Comparison of ENCODE assay signal across 8 cellular contexts in the genomic region with DNA sequence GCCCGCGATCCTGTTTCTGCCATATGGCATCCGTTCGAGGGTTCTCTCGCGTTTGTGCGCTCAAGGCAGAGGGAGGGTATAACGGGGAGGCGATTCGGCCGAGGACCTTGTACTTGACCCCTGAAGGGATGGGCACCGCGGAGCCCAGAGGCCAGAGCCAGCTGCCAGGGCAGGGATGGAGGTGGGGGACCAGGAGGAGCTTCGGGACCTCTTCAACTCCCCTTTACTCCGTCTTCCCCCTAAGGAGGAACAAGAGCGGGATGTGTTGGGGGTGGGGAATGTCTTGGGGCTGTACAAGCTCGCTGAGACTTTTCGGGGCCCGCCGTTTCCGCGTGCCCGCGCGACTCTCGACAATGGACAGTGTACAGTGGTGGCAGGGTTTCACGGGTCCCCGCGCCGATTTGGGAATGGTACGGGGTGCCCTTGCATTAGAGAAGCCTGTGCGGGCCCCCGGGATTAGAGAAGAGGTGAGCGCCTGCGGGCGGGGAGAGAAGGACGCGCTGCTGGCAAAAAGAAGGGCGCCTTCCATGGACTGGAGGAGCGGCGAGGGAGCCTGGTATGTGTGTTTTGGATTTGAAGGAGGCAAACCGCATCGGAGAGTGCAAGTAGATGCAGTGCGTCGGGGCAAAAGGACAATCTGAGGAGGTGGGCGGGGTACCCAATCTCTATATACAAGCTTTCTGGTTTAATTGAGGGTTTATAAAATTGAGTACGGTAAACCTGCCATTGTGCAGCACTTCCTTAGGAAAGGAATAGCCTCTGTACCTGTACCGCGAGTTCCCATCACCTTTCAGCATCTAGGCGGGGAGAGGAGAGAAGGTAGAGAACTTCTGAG. TPM values are rescaled to one million over a fixed set of nuclear protein-coding genes. Genes with fewer than 3 reads are reported as not detected.
DNase-seq lines count a peak whose midpoint lies in the region; ATAC-seq, FAIRE-seq and TF ChIP-seq lines count a peak whose summit lies in the region.

No MANE protein-coding gene starts in this region.

- peaks cover 14% of the 10 kb centered on the region for H3K4me1 Mint-ChIP-seq in activated CD4-positive, alpha-beta T cell treated with anti-CD3 and anti-CD28 coated beads for 36 hours

- TF ChIP-seq CTCF in RWPE1 (conservative IDR thresholded peaks at IDR 0.05; ENCODE audit: low read depth) (no peak), omental fat pad (IDR thresholded peaks at IDR 0.05) (no peak)

- H3K27ac Mint-ChIP-seq in activated CD4-positive, alpha-beta T cell treated with anti-CD3 and anti-CD28 coated beads for 36 hours = no peak overlapping the region

- peak; percentile 24 for ATAC-seq in activated CD4-positive, alpha-beta T cell treated with anti-CD3 and anti-CD28 coated beads for 36 hours
- ATAC-seq in esophagus mucosa (peak; percentile 42), omental fat pad (ENCODE audit: low FRiP score) (peak; percentile 28), HG02885 (IDR thresholded peaks at IDR 0.05; ENCODE audit: poor library complexity, unreplicated experiment) (no peak)

- peaks cover 38% of the 10 kb centered on the region for H3K27me3 Mint-ChIP-seq in activated CD4-positive, alpha-beta T cell treated with anti-CD3 and anti-CD28 coated beads for 36 hours

- intact Hi-C loops in activated CD4-positive, alpha-beta T cell treated with anti-CD3 and anti-CD28 coated beads for 36 hours (cut with DNase I, micrococcal nuclease) = no loop called here

- CTCF ChIA-PET in activated CD4-positive, alpha-beta T cell treated with anti-CD3 and anti-CD28 coated beads for 36 hours (lab: Charles Lee) = interaction anchor here (0.6 kb wide), 1 partner anchor 695 kb away, joined by 3 read pairs; no protein-coding TSS in a partner anchor
- CTCF ChIA-PET in RWPE1 (lab: Yijun Ruan, JAX) = interaction anchor here (0.7 kb wide), 1 partner anchor 80 kb away, joined by 3 read pairs; no protein-coding TSS in a partner anchor

- no peak for TF ChIP-seq POLR2A in GM12892 (IDR thresholded peaks at IDR 0.05; ENCODE audit: low read depth, low read length)

- H3K9me3 Mint-ChIP-seq in activated CD4-positive, alpha-beta T cell treated with anti-CD3 and anti-CD28 coated beads for 36 hours (ENCODE audit: low read depth) = no peaks in the 10 kb centered on the region

- H3K27ac ChIP-seq in RWPE1 = no peak overlapping the region

- peak overlapping the region; percentile 50 for H3K4me3 Mint-ChIP-seq in activated CD4-positive, alpha-beta T cell treated with anti-CD3 and anti-CD28 coated beads for 36 hours

- POLR2A ChIA-PET in activated CD4-positive, alpha-beta T cell treated with anti-CD3 and anti-CD28 coated beads for 36 hours (lab: Charles Lee) = no interaction called here
- POLR2A ChIA-PET in RWPE1 (lab: Yijun Ruan, JAX; ENCODE audit: low non-redundant PET) = no interaction called here

- H3K36me3 Mint-ChIP-seq in activated CD4-positive, alpha-beta T cell treated with anti-CD3 and anti-CD28 coated beads for 36 hours (ENCODE audit: low read depth) = no peaks in the 10 kb centered on the region

- DNase-seq in activated CD4-positive, alpha-beta T cell treated with anti-CD3 and anti-CD28 coated beads for 36 hours = peak; percentile 12
- no peak for DNase-seq in activated CD4-positive, alpha-beta T cell treated with anti-CD3 and anti-CD28 coated beads for 1 hour
- DNase-seq in RWPE1 (ENCODE audit: low spot score) = peak; percentile 27
- no peak for DNase-seq in omental fat pad (ENCODE audit: low spot score)
- DNase-seq in AG08395 (ENCODE audit: low spot score) = no peak
- DNase-seq in GM12892 (ENCODE audit: insufficient read length) = no peak

- FAIRE-seq in GM12892 (lab: Jason Lieb, UNC) = no peak

RNA-seq across cellular contexts. Expression of gene UGT8, which starts 0.8 kb away (rescaled TPM):
- under 1 TPM; 0.14 to 0.18 TPM for total RNA-seq in activated CD4-positive, alpha-beta T cell treated with anti-CD3 and anti-CD28 coated beads for 36 hours
- total RNA-seq in esophagus mucosa = 1.1 TPM
- under 1 TPM in 2 of 4 donors, not detected in 2; 0.12 to 0.19 TPM for total RNA-seq in omental fat pad
- polyA plus RNA-seq in GM12892 (2012; ENCODE audit: missing spikeins) = 0.93 TPM

Comparison
In these comparisons a context has a peak if more than half of its experiments do, and no peak if none do; other contexts are left out.
1. DNase-seq: peak in activated CD4-positive, alpha-beta T cell treated with anti-CD3 and anti-CD28 coated beads for 36 hours (single experiment) and RWPE1 (single experiment); none in activated CD4-positive, alpha-beta T cell treated with anti-CD3 and anti-CD28 coated beads for 1 hour (single experiment), omental fat pad (single experiment), AG08395 (single experiment) and GM12892 (single experiment).